In the genomic region with DNA sequence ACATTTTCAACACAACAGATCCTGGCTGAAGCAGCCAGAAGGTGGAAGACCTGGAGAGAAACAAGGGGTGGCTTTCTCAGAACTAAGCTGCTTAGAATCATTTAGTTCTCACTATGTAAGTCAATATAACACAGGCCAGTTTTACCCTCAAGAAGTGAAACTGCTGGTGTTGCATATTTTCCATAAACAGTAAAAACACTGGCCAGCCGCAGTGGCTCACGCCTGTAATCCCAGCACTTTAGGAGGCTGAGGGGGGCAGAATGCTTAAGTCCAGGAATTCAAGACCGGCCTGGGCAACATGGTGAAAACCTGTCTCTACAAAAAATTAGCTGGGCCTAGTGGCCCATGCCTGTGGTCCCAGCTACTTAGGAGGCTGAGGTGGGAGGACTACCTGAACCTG, we compare ENCODE assay signal across 18 cellular contexts. TPM values are rescaled to one million over a fixed set of nuclear protein-coding genes. Genes with fewer than 3 reads are reported as not detected.
DNase-seq lines count a peak whose midpoint lies in the region; ATAC-seq, FAIRE-seq and TF ChIP-seq lines count a peak whose summit lies in the region.
"Had no signal": no experiment of that assay in that cellular context is flagged by ENCODE, and none has a peak within 500 bp of the region (broad histone marks: within the 10 kb centered on the region; RNA-seq: fewer than 3 reads in every experiment).

No MANE protein-coding gene starts in this region.

- no peak overlapping the region for H3K4me3 Mint-ChIP-seq in activated naive CD4-positive, alpha-beta T cell treated with anti-CD3 and anti-CD28 coated beads, Interleukin-2, amount 50 U/mL, for 24 hours
- H3K4me3 Mint-ChIP-seq in activated naive CD4-positive, alpha-beta T cell treated with anti-CD3 and anti-CD28 coated beads, Interleukin-2, amount 10 ng/mL, durations not matched to agents 7 days and 5 days: no peak overlapping the region
- H3K4me3 Mint-ChIP-seq in chondrocyte (ENCODE audit: unreplicated experiment): peak overlapping the region; percentile 17
- H3K4me3 Mint-ChIP-seq: natural killer cell had no signal

- H3K4me1 ChIP-seq in mucosa of descending colon (ENCODE audit: low read depth): no peaks in the 10 kb centered on the region
- no peaks in the 10 kb centered on the region for H3K4me1 ChIP-seq in colonic mucosa

- H3K27ac Mint-ChIP-seq in activated naive CD4-positive, alpha-beta T cell treated with anti-CD3 and anti-CD28 coated beads, Interleukin-2, amount 50 U/mL, for 24 hours: peak overlapping the region; percentile 14
- H3K27ac Mint-ChIP-seq in activated naive CD4-positive, alpha-beta T cell treated with anti-CD3 and anti-CD28 coated beads, Interleukin-2, amount 10 ng/mL, durations not matched to agents 7 days and 5 days: no peak overlapping the region
- peak overlapping the region; percentile 90 for H3K27ac Mint-ChIP-seq in chondrocyte (ENCODE audit: unreplicated experiment)
- H3K27ac Mint-ChIP-seq: natural killer cell had no signal

- H3K4me1 Mint-ChIP-seq in activated naive CD4-positive, alpha-beta T cell treated with anti-CD3 and anti-CD28 coated beads, Interleukin-2, amount 50 U/mL, for 24 hours: peaks cover 17% of the 10 kb centered on the region
- H3K4me1 Mint-ChIP-seq in activated naive CD4-positive, alpha-beta T cell treated with anti-CD3 and anti-CD28 coated beads, Interleukin-2, amount 10 ng/mL, durations not matched to agents 7 days and 5 days: peaks cover 22% of the 10 kb centered on the region
- peaks cover 45% of the 10 kb centered on the region for H3K4me1 Mint-ChIP-seq in chondrocyte (ENCODE audit: low read depth)

- H3K36me3 ChIP-seq in mucosa of descending colon (ENCODE audit: low read depth) (no peaks in the 10 kb centered on the region), colonic mucosa (no peaks in the 10 kb centered on the region)

- H3K27me3 ChIP-seq in colonic mucosa: no peaks in the 10 kb centered on the region
- H3K27me3 ChIP-seq: adrenal gland had no signal

- H3K9me3 Mint-ChIP-seq in activated naive CD4-positive, alpha-beta T cell treated with anti-CD3 and anti-CD28 coated beads, Interleukin-2, amount 50 U/mL, for 24 hours: no peaks in the 10 kb centered on the region
- H3K9me3 Mint-ChIP-seq in activated naive CD4-positive, alpha-beta T cell treated with anti-CD3 and anti-CD28 coated beads, Interleukin-2, amount 10 ng/mL, durations not matched to agents 7 days and 5 days: no peaks in the 10 kb centered on the region
- H3K9me3 Mint-ChIP-seq in chondrocyte (ENCODE audit: low read depth): no peaks in the 10 kb centered on the region
- H3K9me3 Mint-ChIP-seq: natural killer cell had no signal

- H3K9me3 ChIP-seq in mucosa of descending colon (no peaks in the 10 kb centered on the region), colonic mucosa (no peaks in the 10 kb centered on the region)
- H3K9me3 ChIP-seq: adrenal gland, thoracic aorta had no signal

- H3K4me3 ChIP-seq in mucosa of descending colon (no peak overlapping the region), colonic mucosa (no peak overlapping the region)
- H3K4me3 ChIP-seq: adrenal gland, thoracic aorta had no signal

- no peak for DNase-seq in activated naive CD4-positive, alpha-beta T cell treated with anti-CD3 and anti-CD28 coated beads, Interleukin-2, amount 10 ng/mL, durations not matched to agents 7 days and 5 days
- DNase-seq in chondrocyte (ENCODE audit: low spot score) (no peak), mucosa of descending colon (peak in 1 of 3 donors; percentile 33), HT-29 (ENCODE audit: low spot score) (no peak), colonic mucosa (no peak), GM19239 (ENCODE audit: insufficient read length, low spot score) (no peak), RKO (ENCODE audit: low spot score) (no peak)
- DNase-seq: activated CD8-positive, alpha-beta memory T cell treated with anti-CD3 and anti-CD28 coated beads, Interleukin-2, amount 50 U/mL, for 4 hours; kidney; natural killer cell; NCI-H1417 treated with DMSO at 0.1 percent for 48 hours had no signal

- no peak overlapping the region for H3K9ac ChIP-seq in colonic mucosa (ENCODE audit: low read depth in 2 of 2, low read length in 2 of 2)

- CTCF ChIA-PET in activated naive CD4-positive, alpha-beta T cell treated with anti-CD3 and anti-CD28 coated beads, Interleukin-2, amount 10 ng/mL, durations not matched to agents 7 days and 5 days (lab: Charles Lee): interaction anchor here (1.2 to 2.7 kb wide), 2 partner anchors 248 to 305 kb away, joined by 3 to 14 read pairs; no protein-coding TSS in a partner anchor

- ATAC-seq in mucosa of descending colon: peak; percentile 25
- ATAC-seq: natural killer cell had no signal

- peaks cover 2% of the 10 kb centered on the region for H3K36me3 Mint-ChIP-seq in activated naive CD4-positive, alpha-beta T cell treated with anti-CD3 and anti-CD28 coated beads, Interleukin-2, amount 50 U/mL, for 24 hours
- H3K36me3 Mint-ChIP-seq in activated naive CD4-positive, alpha-beta T cell treated with anti-CD3 and anti-CD28 coated beads, Interleukin-2, amount 10 ng/mL, durations not matched to agents 7 days and 5 days: peaks cover 7% of the 10 kb centered on the region
- H3K36me3 Mint-ChIP-seq in chondrocyte (ENCODE audit: low read depth): peaks cover 3% of the 10 kb centered on the region
- H3K36me3 Mint-ChIP-seq: natural killer cell had no signal

- FAIRE-seq in GM19239 (lab: Jason Lieb, UNC): no peak
- FAIRE-seq: A204.1, D721Med, frontal cortex, H54, kidney had no signal

- TF ChIP-seq CTCF in chondrocyte (IDR thresholded peaks at IDR 0.05) (no peak), mucosa of descending colon (IDR thresholded peaks at IDR 0.05) (no peak), colonic mucosa (IDR thresholded peaks at IDR 0.05) (no peak)

- H3K27me3 Mint-ChIP-seq in activated naive CD4-positive, alpha-beta T cell treated with anti-CD3 and anti-CD28 coated beads, Interleukin-2, amount 50 U/mL, for 24 hours: no peaks in the 10 kb centered on the region
- H3K27me3 Mint-ChIP-seq in activated naive CD4-positive, alpha-beta T cell treated with anti-CD3 and anti-CD28 coated beads, Interleukin-2, amount 10 ng/mL, durations not matched to agents 7 days and 5 days: no peaks in the 10 kb centered on the region
- no peaks in the 10 kb centered on the region for H3K27me3 Mint-ChIP-seq in chondrocyte (ENCODE audit: low read depth)

- H3K27ac ChIP-seq in colonic mucosa: no peak overlapping the region

- intact Hi-C loops in mucosa of descending colon (cut with DNase I, micrococcal nuclease) (no loop called here), colonic mucosa (cut with DNase I) (no loop called here)

RNA-seq across cellular contexts. Expression of gene STX2, which starts 11.6 kb away (rescaled TPM):
- total RNA-seq in chondrocyte: 28.4 to 42.6 TPM (median 40.4 TPM) in 3 replicates
- 10 to 100 TPM in 1 of 3 donors, 1 to 10 TPM in 2; 1.6 to 34.2 (median 4.4) TPM for total RNA-seq in mucosa of descending colon
- 5.5 and 5.8 TPM in 2 replicates for total RNA-seq in HT-29 (2014; rRNA removed; shearing (Covaris generic))
- 1 to 10 TPM; 2.1 to 4.8 TPM for total RNA-seq in colonic mucosa

RNA-seq across cellular contexts. Expression of gene RAN, which starts 44.4 kb away (rescaled TPM):
- total RNA-seq in chondrocyte: 509 to 544 TPM (median 519 TPM) in 3 replicates
- total RNA-seq in mucosa of descending colon: 100 to 1,000 TPM; 258 to 389 (median 306) TPM
- total RNA-seq in HT-29 (2014; rRNA removed; shearing (Covaris generic)): 1,255 and 1,381 TPM in 2 replicates
- total RNA-seq in colonic mucosa: 100 to 1,000 TPM; 374 to 847 TPM
